ENCODE assay signal across 9 cellular contexts in genomic region chr10:7789390-7789789, GRCh38. TPM values are rescaled to one million over a fixed set of nuclear protein-coding genes. Genes with fewer than 3 reads are reported as not detected.
DNase-seq lines count a peak whose midpoint lies in the region; ATAC-seq, FAIRE-seq and TF ChIP-seq lines count a peak whose summit lies in the region.
"Had no signal": no experiment of that assay in that cellular context is flagged by ENCODE, and none has a peak within 500 bp of the region (broad histone marks: within the 10 kb centered on the region; RNA-seq: fewer than 3 reads in every experiment).

No MANE protein-coding gene starts in this region.

- H3K4me3 ChIP-seq in GM06990 (replicated peaks; ENCODE audit: low read depth, low read length): peak overlapping the region; percentile 87
- H3K4me3 ChIP-seq in NT2/D1 (ENCODE audit: insufficient read length, low read depth): peak overlapping the region; percentile 84
- H3K4me3 ChIP-seq in epithelial cell of proximal tubule (ENCODE audit: low read depth, low read length): peak overlapping the region; percentile 96
- peak overlapping the region; percentile 66 to 99 (median 92) for H3K4me3 ChIP-seq in pancreas

- H3K36me3 ChIP-seq in GM06990 (ENCODE audit: control insufficient read depth, insufficient read depth, low read length): peaks cover 2% of the 10 kb centered on the region
- H3K36me3 ChIP-seq in NT2/D1 (ENCODE audit: insufficient read depth, insufficient read length, low read length): peaks cover 20% of the 10 kb centered on the region
- H3K36me3 ChIP-seq in pancreas: no peaks in the 10 kb centered on the region

- intact Hi-C loops in pancreas (cut with DNase I): no loop called here

- TF ChIP-seq CTCF in GM06990 (IDR thresholded peaks at IDR 0.05; ENCODE audit: insufficient read depth, low read length, poor library complexity, severe bottlenecking): no peak
- TF ChIP-seq CTCF in epithelial cell of proximal tubule (conservative IDR thresholded peaks at IDR 0.05; ENCODE audit: low read depth, low read length): no peak
- no peak for TF ChIP-seq CTCF in pancreas (IDR thresholded peaks at IDR 0.05)

- H3K27me3 ChIP-seq in GM06990 (replicated peaks; ENCODE audit: control insufficient read depth, insufficient read depth, low read length) (no peaks in the 10 kb centered on the region), NT2/D1 (ENCODE audit: insufficient read depth, insufficient read length) (no peaks in the 10 kb centered on the region), pancreas (no peaks in the 10 kb centered on the region)

- H3K9me3 ChIP-seq in NT2/D1 (ENCODE audit: insufficient read depth, low read length) (no peaks in the 10 kb centered on the region), pancreas (no peaks in the 10 kb centered on the region)

- peak in 1 of 4 donors; percentile 3 for ATAC-seq in pancreas
- ATAC-seq in HG03571 (IDR thresholded peaks at IDR 0.05; ENCODE audit: unreplicated experiment): no peak
- ATAC-seq in GM18858 (IDR thresholded peaks at IDR 0.05; ENCODE audit: unreplicated experiment): no peak
- no peak for ATAC-seq in GM21526 (IDR thresholded peaks at IDR 0.05; ENCODE audit: low FRiP score, unreplicated experiment)

- no peak for DNase-seq in GM06990 (ENCODE audit: extremely low read depth, insufficient read length)
- DNase-seq in NT2/D1 (ENCODE audit: low read depth, low spot score): no peak
- no peak for DNase-seq in epithelial cell of proximal tubule (ENCODE audit: low read depth)
- peak in 2 of 6 donors; percentile 11 to 51 for DNase-seq in pancreas
- DNase-seq in cerebellar nuclear complex (lab: John Stamatoyannopoulos, UW): no peak
- DNase-seq: retina had no signal

- H3K4me1 ChIP-seq in NT2/D1 (ENCODE audit: insufficient read depth, insufficient read length) (no peaks in the 10 kb centered on the region), pancreas (peaks cover 30 to 47% (median 41%) of the 10 kb centered on the region in 3 donors)

- no peak for FAIRE-seq in pancreas (lab: Jason Lieb, UNC)

- H3K9ac ChIP-seq in NT2/D1 (ENCODE audit: insufficient read length, low read depth): peak overlapping the region; percentile 96

- peak overlapping the region in 2 of 4 donors; percentile 79 to 91 for H3K27ac ChIP-seq in pancreas

- 9 to 12% methylated on average over 3 of the region's 3 CpGs for WGBS in pancreas, 2 donors

RNA-seq across cellular contexts. Expression of gene ATP5F1C, which starts 1.4 kb away (rescaled TPM):
- 285 and 343 TPM in 2 replicates for total RNA-seq in epithelial cell of proximal tubule
- 100 to 1,000 TPM; 138 to 195 (median 150) TPM for total RNA-seq in pancreas
- polyA plus RNA-seq in pancreas: 100 to 1,000 TPM; 201 to 273 TPM

RNA-seq across cellular contexts. Expression of gene KIN, which starts 1.6 kb away (rescaled TPM):
- total RNA-seq in epithelial cell of proximal tubule: 8.9 and 10.8 TPM in 2 replicates
- total RNA-seq in pancreas: 1 to 10 TPM; 2.7 to 6.1 (median 4.4) TPM
- polyA plus RNA-seq in pancreas: 1 to 10 TPM; 6.5 to 8.8 TPM

RNA-seq across cellular contexts. Expression of gene TAF3, which starts 28.9 kb away (rescaled TPM):
- total RNA-seq in epithelial cell of proximal tubule (3.0 and 4.8 TPM in 2 replicates), pancreas (1 to 10 TPM; 3.7 to 5.8 (median 4.2) TPM)
- 1 to 10 TPM; 2.9 to 3.9 TPM for polyA plus RNA-seq in pancreas
